Comparison of ENCODE assay signal across 10 cellular contexts in the genomic region with DNA sequence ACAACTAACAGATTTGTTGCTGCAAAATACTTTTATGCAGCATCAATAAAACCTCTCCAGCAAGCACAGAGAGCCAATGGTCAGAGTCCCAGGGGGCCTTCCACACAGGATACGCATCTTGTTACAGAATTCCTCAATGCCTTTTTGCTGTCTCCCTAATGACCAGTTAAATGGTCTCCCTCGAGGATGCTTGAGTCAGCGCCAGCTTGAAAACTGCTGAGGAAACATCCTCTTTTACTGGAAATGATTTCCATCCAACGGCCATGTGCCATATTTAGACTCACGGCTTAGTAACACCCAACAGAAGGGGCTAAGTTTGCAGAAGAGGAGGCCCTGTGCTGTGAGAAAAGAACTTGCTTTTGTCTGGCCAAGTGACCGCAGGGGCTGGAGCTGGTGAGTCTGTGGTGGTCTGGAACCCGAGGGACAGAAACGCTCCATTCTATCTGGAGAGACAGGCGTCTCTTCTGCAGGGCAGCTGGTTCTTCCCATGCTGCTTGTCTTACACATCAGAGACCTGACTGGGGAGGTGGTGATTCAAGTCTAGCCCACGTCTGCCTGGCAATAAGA.
DNase-seq lines count a peak whose midpoint lies in the region; ATAC-seq and TF ChIP-seq lines count a peak whose summit lies in the region.
"Had no signal": no experiment of that assay in that cellular context is flagged by ENCODE, and none has a peak within 500 bp of the region (broad histone marks: within the 10 kb centered on the region; RNA-seq: fewer than 3 reads in every experiment).

No MANE protein-coding gene starts in this region.

- H2AFZ ChIP-seq in mesenchymal stem cell (ENCODE audit: low read depth, low read length), result no peak overlapping the region

- 46% methylated on average over 10 of the region's 10 CpGs for WGBS in mesenchymal stem cell

- H3K9me3 ChIP-seq in AG04450 (ENCODE audit: control insufficient read depth, insufficient read depth, low read length) (no peaks in the 10 kb centered on the region), mesenchymal stem cell (ENCODE audit: control insufficient read depth, low read length) (peaks cover 12% of the 10 kb centered on the region)
- no peaks in the 10 kb centered on the region for H3K9me3 ChIP-seq in CD4-positive, alpha-beta T cell (ENCODE audit: control insufficient read depth, low read length)
- H3K9me3 ChIP-seq: Caco-2 had no signal

- peak overlapping the region; percentile 48 to 84 for H3K18ac ChIP-seq in mesenchymal stem cell (ENCODE audit: low read depth in 1 of 2, low read length in 2 of 2)

- H3K4me3 ChIP-seq in AG04450 (ENCODE audit: low read depth, low read length) (peak overlapping the region; percentile 26), brain microvascular endothelial cell (ENCODE audit: low read depth, low read length) (peak overlapping the region; percentile 13), mesenchymal stem cell (ENCODE audit: insufficient read depth in 1 of 2, low read depth in 1 of 2, low read length in 2 of 2) (peak overlapping the region in 1 of 2 experiments; percentile 46)

- H2BK12ac ChIP-seq in mesenchymal stem cell (ENCODE audit: low read length in 2 of 2), result peak overlapping the region; percentile 3 to 84

- TF ChIP-seq CTCF in AG04450 (IDR thresholded peaks at IDR 0.05; ENCODE audit: low read depth, low read length) (no peak), brain microvascular endothelial cell (IDR thresholded peaks at IDR 0.05; ENCODE audit: low read depth, low read length, missing control alignments) (no peak)
- no peak for TF ChIP-seq CTCF in CD4-positive, alpha-beta T cell (IDR thresholded peaks at IDR 0.05)

- no peaks in the 10 kb centered on the region for H3K27me3 Mint-ChIP-seq in CD4-positive, alpha-beta T cell

- H3K9me3 Mint-ChIP-seq in CD4-positive, alpha-beta T cell, result no peaks in the 10 kb centered on the region

- ATAC-seq in CD4-positive, alpha-beta T cell (ENCODE audit: poor library complexity), result no peak
- ATAC-seq in HG03097 (IDR thresholded peaks at IDR 0.05; ENCODE audit: low FRiP score, unreplicated experiment), result no peak
- no peak for ATAC-seq in HG03175 (IDR thresholded peaks at IDR 0.05; ENCODE audit: unreplicated experiment)

- H3K9ac ChIP-seq in mesenchymal stem cell (ENCODE audit: low read length), result peak overlapping the region; percentile 82

- H3K4me3 Mint-ChIP-seq in CD4-positive, alpha-beta T cell, result no peak overlapping the region

- H3K4me1 ChIP-seq in mesenchymal stem cell (ENCODE audit: control insufficient read depth, insufficient read depth, low read depth, low read length), result peaks cover 8% of the 10 kb centered on the region

- no peak overlapping the region for H3K4me2 ChIP-seq in mesenchymal stem cell (ENCODE audit: low read length, poor library complexity, severe bottlenecking)

- in situ Hi-C loops in brain microvascular endothelial cell (cut with HindIII; ENCODE audit: low pct_ligation_motif_present, low sequenced_read_pairs), result no loop called here

- H3K27ac Mint-ChIP-seq in CD4-positive, alpha-beta T cell, result no peak overlapping the region

- H3K36me3 Mint-ChIP-seq in CD4-positive, alpha-beta T cell (ENCODE audit: low read depth), result no peaks in the 10 kb centered on the region

- no peaks in the 10 kb centered on the region for H3K79me1 ChIP-seq in mesenchymal stem cell (replicated peaks; ENCODE audit: low read length, poor library complexity, severe bottlenecking)

- peak overlapping the region in 1 of 2 experiments; percentile 66 for H3K14ac ChIP-seq in mesenchymal stem cell (ENCODE audit: low read length in 2 of 2)

- no peak overlapping the region for H2AK5ac ChIP-seq in mesenchymal stem cell (ENCODE audit: low read length, severe bottlenecking)

- intact Hi-C loops in CD4-positive, alpha-beta T cell (cut with DNase I, micrococcal nuclease), result no loop called here

- H3K27me3 ChIP-seq in AG04450 (ENCODE audit: control insufficient read depth, insufficient read depth, low read length), result no peaks in the 10 kb centered on the region
- H3K27me3 ChIP-seq in brain microvascular endothelial cell (replicated peaks), result no peaks in the 10 kb centered on the region
- H3K27me3 ChIP-seq in mesenchymal stem cell (ENCODE audit: control insufficient read depth in 1 of 2, insufficient read depth in 1 of 2, low read length in 2 of 2), result no peaks in the 10 kb centered on the region
- no peaks in the 10 kb centered on the region for H3K27me3 ChIP-seq in CD4-positive, alpha-beta T cell (ENCODE audit: control insufficient read depth, insufficient read depth, low read length)

- H4K91ac ChIP-seq in mesenchymal stem cell (ENCODE audit: low read length), result peak overlapping the region; percentile 76

- H2BK5ac ChIP-seq in mesenchymal stem cell (ENCODE audit: low read depth, low read length, poor library complexity, severe bottlenecking), result no peak overlapping the region

- H3K36me3 ChIP-seq in brain microvascular endothelial cell (replicated peaks) (no peaks in the 10 kb centered on the region), mesenchymal stem cell (ENCODE audit: control insufficient read depth in 1 of 2, insufficient read depth in 2 of 2, low read depth in 1 of 2, low read length in 2 of 2) (no peaks in the 10 kb centered on the region)

- CTCF ChIA-PET in AG04450 (lab: Charles Lee), result interaction anchor here (3.6 kb wide), 1 partner anchor 276 kb away, joined by 9 read pairs; no protein-coding TSS in a partner anchor
- CTCF ChIA-PET in CD4-positive, alpha-beta T cell (lab: Charles Lee), result no interaction called here

- peak overlapping the region in 1 of 2 experiments; percentile 75 for H3K4ac ChIP-seq in mesenchymal stem cell (ENCODE audit: low read depth in 1 of 2, low read length in 2 of 2)

- H4K8ac ChIP-seq in mesenchymal stem cell (ENCODE audit: low read length), result peak overlapping the region; percentile 33

- H3K27ac ChIP-seq in AG04450 (ENCODE audit: low read depth, low read length) (peak overlapping the region; percentile 91), brain microvascular endothelial cell (peak overlapping the region; percentile 86), mesenchymal stem cell (ENCODE audit: low read length, poor library complexity, severe bottlenecking) (peak overlapping the region; percentile 27)
- no peak overlapping the region for H3K27ac ChIP-seq in CD4-positive, alpha-beta T cell (ENCODE audit: low read depth, low read length)

- DNase-seq in AG04450 (ENCODE audit: low read depth, low spot score) (peak; percentile 77), NCI-H1092 (lab: John Stamatoyannopoulos, UW) (peak; percentile 80), brain microvascular endothelial cell (peak; percentile 92), mesenchymal stem cell (peak; percentile 95), occipital lobe (lab: John Stamatoyannopoulos, UW) (no peak)
- no peak for DNase-seq in CD4-positive, alpha-beta T cell
- DNase-seq: Caco-2; stimulated activated CD4-positive, alpha-beta T cell treated with anti-CD3 and anti-CD28 coated beads, Interleukin-4, amount 100 ng/mL, for 4 hours had no signal

- no peaks in the 10 kb centered on the region for H3K4me1 Mint-ChIP-seq in CD4-positive, alpha-beta T cell (ENCODE audit: low read depth)

- POLR2A ChIA-PET in AG04450 (lab: Yijun Ruan, JAX), result no interaction called here
- POLR2A ChIA-PET in CD4-positive, alpha-beta T cell (lab: Charles Lee), result no interaction called here

- H2BK120ac ChIP-seq in mesenchymal stem cell (ENCODE audit: low read depth, low read length), result no peak overlapping the region

- H2BK15ac ChIP-seq in mesenchymal stem cell (ENCODE audit: low read depth, poor library complexity, severe bottlenecking), result no peak overlapping the region

- no peak overlapping the region for H3K23ac ChIP-seq in mesenchymal stem cell (ENCODE audit: low read length in 2 of 2)

Comparison
In these comparisons a context has a peak if more than half of its experiments do, and no peak if none do; other contexts are left out.
1. DNase-seq: peak in AG04450 (single experiment), NCI-H1092 (single experiment), brain microvascular endothelial cell (single experiment) and mesenchymal stem cell (single experiment); none in CD4-positive, alpha-beta T cell (0 of 10) and occipital lobe (single experiment).